1 cellular context compared by ENCODE assay signal in the genomic region with DNA sequence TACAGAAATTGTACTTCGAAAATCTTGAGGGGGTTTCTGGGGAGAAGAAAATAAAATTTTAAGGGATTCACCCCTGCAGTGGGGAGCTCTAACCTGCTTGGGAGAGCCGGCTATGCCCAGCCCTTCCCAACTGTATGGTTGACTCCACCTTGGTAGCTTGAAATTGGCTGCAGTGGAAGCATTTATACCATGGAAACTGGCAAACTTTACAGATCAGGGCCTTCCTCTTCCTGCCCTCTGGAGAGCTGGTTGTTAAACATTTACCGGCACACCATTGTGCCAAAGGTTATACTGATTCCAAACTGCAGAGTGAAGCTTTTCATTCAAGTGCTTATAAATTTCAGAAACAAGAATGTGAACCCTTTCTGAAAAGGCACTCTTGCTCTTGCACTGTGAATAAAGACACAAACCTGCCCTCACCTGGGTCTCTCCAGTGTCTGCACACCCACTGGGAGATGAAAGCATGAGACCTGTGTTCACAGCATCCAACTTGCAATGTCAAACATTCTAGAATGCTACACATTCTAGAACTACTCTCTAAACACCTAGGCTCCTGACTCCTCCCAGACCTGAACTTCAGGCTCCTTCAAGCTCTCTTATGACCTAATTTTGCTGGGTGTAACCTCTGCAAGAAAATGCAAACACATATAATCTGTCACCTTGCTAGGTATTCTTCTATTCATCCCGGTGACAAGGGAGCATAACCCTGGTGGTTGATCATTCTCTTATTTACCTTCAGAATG.
TF ChIP-seq lines count a peak whose summit lies in the region.

No MANE protein-coding gene starts in this region.

TF ChIP-seq in HepG2, 621 proteins besides CTCF, POLR2A, EP300 and RAD21 (continued from another document):
- TF ChIP-seq, protein P1, sequence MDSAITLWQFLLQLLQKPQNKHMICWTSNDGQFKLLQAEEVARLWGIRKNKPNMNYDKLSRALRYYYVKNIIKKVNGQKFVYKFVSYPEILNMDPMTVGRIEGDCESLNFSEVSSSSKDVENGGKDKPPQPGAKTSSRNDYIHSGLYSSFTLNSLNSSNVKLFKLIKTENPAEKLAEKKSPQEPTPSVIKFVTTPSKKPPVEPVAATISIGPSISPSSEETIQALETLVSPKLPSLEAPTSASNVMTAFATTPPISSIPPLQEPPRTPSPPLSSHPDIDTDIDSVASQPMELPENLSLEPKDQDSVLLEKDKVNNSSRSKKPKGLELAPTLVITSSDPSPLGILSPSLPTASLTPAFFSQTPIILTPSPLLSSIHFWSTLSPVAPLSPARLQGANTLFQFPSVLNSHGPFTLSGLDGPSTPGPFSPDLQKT (CRISPR knock-in tag; IDR thresholded peaks at IDR 0.05; ENCODE audit: borderline replicate concordance): no peak
- no peak for TF ChIP-seq FOXA1 (IDR thresholded peaks at IDR 0.05)
- TF ChIP-seq FOXA1 (CRISPR knock-in tag; IDR thresholded peaks at IDR 0.05): 0 out of 2 replicates have a peak, but pooled peaks have one; percentile 16
- peak; percentile 97 for TF ChIP-seq PPARG (CRISPR knock-in tag; conservative IDR thresholded peaks at IDR 0.05)
- no peak for TF ChIP-seq ZMYM3 (CRISPR knock-in tag; IDR thresholded peaks at IDR 0.05)
- no peak for TF ChIP-seq KDM2A (CRISPR knock-in tag; IDR thresholded peaks at IDR 0.05; ENCODE audit: borderline replicate concordance, low read depth)
- TF ChIP-seq, protein P2, sequence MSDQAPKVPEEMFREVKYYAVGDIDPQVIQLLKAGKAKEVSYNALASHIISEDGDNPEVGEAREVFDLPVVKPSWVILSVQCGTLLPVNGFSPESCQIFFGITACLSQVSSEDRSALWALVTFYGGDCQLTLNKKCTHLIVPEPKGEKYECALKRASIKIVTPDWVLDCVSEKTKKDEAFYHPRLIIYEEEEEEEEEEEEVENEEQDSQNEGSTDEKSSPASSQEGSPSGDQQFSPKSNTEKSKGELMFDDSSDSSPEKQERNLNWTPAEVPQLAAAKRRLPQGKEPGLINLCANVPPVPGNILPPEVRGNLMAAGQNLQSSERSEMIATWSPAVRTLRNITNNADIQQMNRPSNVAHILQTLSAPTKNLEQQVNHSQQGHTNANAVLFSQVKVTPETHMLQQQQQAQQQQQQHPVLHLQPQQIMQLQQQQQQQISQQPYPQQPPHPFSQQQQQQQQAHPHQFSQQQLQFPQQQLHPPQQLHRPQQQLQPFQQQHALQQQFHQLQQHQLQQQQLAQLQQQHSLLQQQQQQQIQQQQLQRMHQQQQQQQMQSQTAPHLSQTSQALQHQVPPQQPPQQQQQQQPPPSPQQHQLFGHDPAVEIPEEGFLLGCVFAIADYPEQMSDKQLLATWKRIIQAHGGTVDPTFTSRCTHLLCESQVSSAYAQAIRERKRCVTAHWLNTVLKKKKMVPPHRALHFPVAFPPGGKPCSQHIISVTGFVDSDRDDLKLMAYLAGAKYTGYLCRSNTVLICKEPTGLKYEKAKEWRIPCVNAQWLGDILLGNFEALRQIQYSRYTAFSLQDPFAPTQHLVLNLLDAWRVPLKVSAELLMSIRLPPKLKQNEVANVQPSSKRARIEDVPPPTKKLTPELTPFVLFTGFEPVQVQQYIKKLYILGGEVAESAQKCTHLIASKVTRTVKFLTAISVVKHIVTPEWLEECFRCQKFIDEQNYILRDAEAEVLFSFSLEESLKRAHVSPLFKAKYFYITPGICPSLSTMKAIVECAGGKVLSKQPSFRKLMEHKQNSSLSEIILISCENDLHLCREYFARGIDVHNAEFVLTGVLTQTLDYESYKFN (CRISPR knock-in tag; conservative IDR thresholded peaks at IDR 0.05): peak; percentile 39; the same call in 1 of the 2 replicates
- TF ChIP-seq POGZ (CRISPR knock-in tag; IDR thresholded peaks at IDR 0.05): no peak
- no peak for TF ChIP-seq SRSF9 (IDR thresholded peaks at IDR 0.05; ENCODE audit: borderline replicate concordance, insufficient read depth, low read depth, low read length, poor library complexity, severe bottlenecking)
- no peak for TF ChIP-seq RBM39 (IDR thresholded peaks at IDR 0.05; ENCODE audit: low read depth, low read length, poor library complexity, severe bottlenecking)
- TF ChIP-seq ATF7 (IDR thresholded peaks at IDR 0.05): no peak
- TF ChIP-seq ATF7 (CRISPR knock-in tag; IDR thresholded peaks at IDR 0.05): no peak
- TF ChIP-seq RXRB (CRISPR knock-in tag; IDR thresholded peaks at IDR 0.05; ENCODE audit: borderline replicate concordance): peak; percentile 59; the same call in 1 of the 2 replicates
- TF ChIP-seq ZNF253 (CRISPR knock-in tag; IDR thresholded peaks at IDR 0.05; ENCODE audit: borderline replicate concordance): no peak
- TF ChIP-seq ISX (CRISPR knock-in tag; conservative IDR thresholded peaks at IDR 0.05): no peak
- TF ChIP-seq, protein P3, sequence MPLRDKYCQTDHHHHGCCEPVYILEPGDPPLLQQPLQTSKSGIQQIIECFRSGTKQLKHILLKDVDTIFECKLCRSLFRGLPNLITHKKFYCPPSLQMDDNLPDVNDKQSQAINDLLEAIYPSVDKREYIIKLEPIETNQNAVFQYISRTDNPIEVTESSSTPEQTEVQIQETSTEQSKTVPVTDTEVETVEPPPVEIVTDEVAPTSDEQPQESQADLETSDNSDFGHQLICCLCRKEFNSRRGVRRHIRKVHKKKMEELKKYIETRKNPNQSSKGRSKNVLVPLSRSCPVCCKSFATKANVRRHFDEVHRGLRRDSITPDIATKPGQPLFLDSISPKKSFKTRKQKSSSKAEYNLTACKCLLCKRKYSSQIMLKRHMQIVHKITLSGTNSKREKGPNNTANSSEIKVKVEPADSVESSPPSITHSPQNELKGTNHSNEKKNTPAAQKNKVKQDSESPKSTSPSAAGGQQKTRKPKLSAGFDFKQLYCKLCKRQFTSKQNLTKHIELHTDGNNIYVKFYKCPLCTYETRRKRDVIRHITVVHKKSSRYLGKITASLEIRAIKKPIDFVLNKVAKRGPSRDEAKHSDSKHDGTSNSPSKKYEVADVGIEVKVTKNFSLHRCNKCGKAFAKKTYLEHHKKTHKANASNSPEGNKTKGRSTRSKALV (CRISPR knock-in tag; IDR thresholded peaks at IDR 0.05): 0 out of 2 replicates have a peak, but pooled peaks have one; percentile 38
- peak; percentile 49; the same call in 1 of the 2 replicates for TF ChIP-seq ZNF292 (CRISPR knock-in tag; IDR thresholded peaks at IDR 0.05; ENCODE audit: borderline replicate concordance, low read depth)
- TF ChIP-seq HNF4A (CRISPR knock-in tag; IDR thresholded peaks at IDR 0.05): peak; percentile 23; the same call in 1 of the 2 replicates
- TF ChIP-seq ZFY (CRISPR knock-in tag; IDR thresholded peaks at IDR 0.05): peak; percentile 24; the same call in 1 of the 2 replicates
- TF ChIP-seq, protein P4, sequence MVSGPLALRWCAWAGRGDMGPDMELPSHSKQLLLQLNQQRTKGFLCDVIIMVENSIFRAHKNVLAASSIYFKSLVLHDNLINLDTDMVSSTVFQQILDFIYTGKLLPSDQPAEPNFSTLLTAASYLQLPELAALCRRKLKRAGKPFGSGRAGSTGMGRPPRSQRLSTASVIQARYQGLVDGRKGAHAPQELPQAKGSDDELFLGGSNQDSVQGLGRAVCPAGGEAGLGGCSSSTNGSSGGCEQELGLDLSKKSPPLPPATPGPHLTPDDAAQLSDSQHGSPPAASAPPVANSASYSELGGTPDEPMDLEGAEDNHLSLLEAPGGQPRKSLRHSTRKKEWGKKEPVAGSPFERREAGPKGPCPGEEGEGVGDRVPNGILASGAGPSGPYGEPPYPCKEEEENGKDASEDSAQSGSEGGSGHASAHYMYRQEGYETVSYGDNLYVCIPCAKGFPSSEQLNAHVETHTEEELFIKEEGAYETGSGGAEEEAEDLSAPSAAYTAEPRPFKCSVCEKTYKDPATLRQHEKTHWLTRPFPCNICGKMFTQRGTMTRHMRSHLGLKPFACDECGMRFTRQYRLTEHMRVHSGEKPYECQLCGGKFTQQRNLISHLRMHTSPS (CRISPR knock-in tag; IDR thresholded peaks at IDR 0.05; ENCODE audit: low read depth): peak; percentile 14; the same call in 1 of the 2 replicates
- TF ChIP-seq, protein P5, sequence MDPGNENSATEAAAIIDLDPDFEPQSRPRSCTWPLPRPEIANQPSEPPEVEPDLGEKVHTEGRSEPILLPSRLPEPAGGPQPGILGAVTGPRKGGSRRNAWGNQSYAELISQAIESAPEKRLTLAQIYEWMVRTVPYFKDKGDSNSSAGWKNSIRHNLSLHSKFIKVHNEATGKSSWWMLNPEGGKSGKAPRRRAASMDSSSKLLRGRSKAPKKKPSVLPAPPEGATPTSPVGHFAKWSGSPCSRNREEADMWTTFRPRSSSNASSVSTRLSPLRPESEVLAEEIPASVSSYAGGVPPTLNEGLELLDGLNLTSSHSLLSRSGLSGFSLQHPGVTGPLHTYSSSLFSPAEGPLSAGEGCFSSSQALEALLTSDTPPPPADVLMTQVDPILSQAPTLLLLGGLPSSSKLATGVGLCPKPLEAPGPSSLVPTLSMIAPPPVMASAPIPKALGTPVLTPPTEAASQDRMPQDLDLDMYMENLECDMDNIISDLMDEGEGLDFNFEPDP (CRISPR knock-in tag; conservative IDR thresholded peaks at IDR 0.05): 0 out of 2 replicates have a peak, but pooled peaks have one; percentile 9
- TF ChIP-seq, protein P6, sequence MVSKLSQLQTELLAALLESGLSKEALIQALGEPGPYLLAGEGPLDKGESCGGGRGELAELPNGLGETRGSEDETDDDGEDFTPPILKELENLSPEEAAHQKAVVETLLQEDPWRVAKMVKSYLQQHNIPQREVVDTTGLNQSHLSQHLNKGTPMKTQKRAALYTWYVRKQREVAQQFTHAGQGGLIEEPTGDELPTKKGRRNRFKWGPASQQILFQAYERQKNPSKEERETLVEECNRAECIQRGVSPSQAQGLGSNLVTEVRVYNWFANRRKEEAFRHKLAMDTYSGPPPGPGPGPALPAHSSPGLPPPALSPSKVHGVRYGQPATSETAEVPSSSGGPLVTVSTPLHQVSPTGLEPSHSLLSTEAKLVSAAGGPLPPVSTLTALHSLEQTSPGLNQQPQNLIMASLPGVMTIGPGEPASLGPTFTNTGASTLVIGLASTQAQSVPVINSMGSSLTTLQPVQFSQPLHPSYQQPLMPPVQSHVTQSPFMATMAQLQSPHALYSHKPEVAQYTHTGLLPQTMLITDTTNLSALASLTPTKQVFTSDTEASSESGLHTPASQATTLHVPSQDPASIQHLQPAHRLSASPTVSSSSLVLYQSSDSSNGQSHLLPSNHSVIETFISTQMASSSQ (IDR thresholded peaks at IDR 0.05; ENCODE audit: low read depth): peak; percentile 52; the same call in 1 of the 2 replicates
- TF ChIP-seq, protein P6 (CRISPR knock-in tag; IDR thresholded peaks at IDR 0.05; ENCODE audit: borderline replicate concordance): no peak
